8 cellular contexts compared by ENCODE assay signal in genomic region chrX:7083468-7084396, GRCh38.
DNase-seq lines count a peak whose midpoint lies in the region; ATAC-seq and TF ChIP-seq lines count a peak whose summit lies in the region.

No MANE protein-coding gene starts in this region.

- H2AFZ ChIP-seq in SU-DHL-6 (ENCODE audit: low read depth, low read length, severe bottlenecking), result no peak overlapping the region

- H3K36me3 Mint-ChIP-seq in natural killer cell, result no peaks in the 10 kb centered on the region

- H3K27me3 ChIP-seq in SU-DHL-6 (ENCODE audit: low read length), result no peaks in the 10 kb centered on the region

- peaks cover 39% of the 10 kb centered on the region for H3K79me2 ChIP-seq in SU-DHL-6 (ENCODE audit: insufficient read depth, low read length)

- H3K9ac ChIP-seq in SU-DHL-6 (ENCODE audit: low read length), result peak overlapping the region; percentile 44

- peak overlapping the region; percentile 74 for H3K4me3 Mint-ChIP-seq in natural killer cell

- DNase-seq in AG10803 (ENCODE audit: low read depth), result peak; percentile 92
- DNase-seq in amniotic stem cell (lab: John Stamatoyannopoulos, UW), result peak; percentile 11
- peak; percentile 17 for DNase-seq in natural killer cell
- DNase-seq in superior temporal gyrus (ENCODE audit: extremely low spot score), result no peak
- DNase-seq in Ammon's horn (ENCODE audit: low spot score), result no peak

- intact Hi-C loops in natural killer cell (cut with micrococcal nuclease), result no loop called here

- ATAC-seq in GM19324 (IDR thresholded peaks at IDR 0.05; ENCODE audit: low FRiP score, unreplicated experiment), result peak; percentile 80
- peak; percentile 94 for ATAC-seq in HG03378 (IDR thresholded peaks at IDR 0.05; ENCODE audit: unreplicated experiment)
- peak; percentile 83 to 87 (median 84) for ATAC-seq in natural killer cell

- TF ChIP-seq CTCF in AG10803 (conservative IDR thresholded peaks at IDR 0.05; ENCODE audit: low read length) (no peak), SU-DHL-6 (IDR thresholded peaks at IDR 0.05; ENCODE audit: insufficient read depth, low read length, poor library complexity, severe bottlenecking) (no peak), natural killer cell (IDR thresholded peaks at IDR 0.05) (no peak)

- H3F3A ChIP-seq in SU-DHL-6 (ENCODE audit: insufficient read depth), result peaks cover 35% of the 10 kb centered on the region

- H3K4me2 ChIP-seq in SU-DHL-6 (ENCODE audit: low read depth, low read length, poor library complexity, severe bottlenecking), result peak overlapping the region; percentile 53

- peaks cover 54 to 80% of the 10 kb centered on the region in 2 donors for H3K4me1 Mint-ChIP-seq in natural killer cell

- H3K9me3 ChIP-seq in SU-DHL-6 (ENCODE audit: insufficient read depth, low read length), result no peaks in the 10 kb centered on the region

- peak overlapping the region; percentile 71 to 86 for H3K27ac Mint-ChIP-seq in natural killer cell

- no peaks in the 10 kb centered on the region for H3K36me3 ChIP-seq in SU-DHL-6 (ENCODE audit: low read length)

- no peaks in the 10 kb centered on the region for H4K20me1 ChIP-seq in SU-DHL-6 (ENCODE audit: low read depth, low read length)

- no peak overlapping the region for H3K4me3 ChIP-seq in AG10803 (ENCODE audit: low read length)
- H3K4me3 ChIP-seq in SU-DHL-6 (ENCODE audit: insufficient read depth, low read length, poor library complexity, severe bottlenecking), result no peak overlapping the region

- H3K9me2 ChIP-seq in SU-DHL-6 (replicated peaks; ENCODE audit: insufficient read depth, low read length), result no peaks in the 10 kb centered on the region

- H3K27me3 Mint-ChIP-seq in natural killer cell (ENCODE audit: low read depth in 2 of 2), result no peaks in the 10 kb centered on the region

- no peaks in the 10 kb centered on the region for H3K9me3 Mint-ChIP-seq in natural killer cell

- peak overlapping the region; percentile 96 for H3K27ac ChIP-seq in SU-DHL-6 (ENCODE audit: low read depth, low read length)

Comparison
In these comparisons a context has a peak if more than half of its experiments do, and no peak if none do; other contexts are left out.
1. DNase-seq: peak in AG10803 (single experiment), amniotic stem cell (single experiment) and natural killer cell (single experiment); none in superior temporal gyrus (single experiment) and Ammon's horn (single experiment).
2. Peak in every context shown above with its lines, with median percentiles within 50 percentile points of each other: ATAC-seq.